In genomic region chr5:10354048-10354872, GRCh38 we compare ENCODE assay signal across 8 cellular contexts. TPM values are rescaled to one million over a fixed set of nuclear protein-coding genes. Genes with fewer than 3 reads are reported as not detected.
DNase-seq lines count a peak whose midpoint lies in the region; ATAC-seq, FAIRE-seq and TF ChIP-seq lines count a peak whose summit lies in the region.

No MANE protein-coding gene starts in this region.

- FAIRE-seq in astrocyte (lab: Jason Lieb, UNC): no peak

- CTCF ChIA-PET in CD8-positive, alpha-beta memory T cell (lab: Charles Lee): interaction anchor here (1.0 kb wide), 2 partner anchors 64 to 70 kb away, joined by 3 read pairs; no protein-coding TSS in a partner anchor
- CTCF ChIA-PET in SK-N-SH (lab: Yijun Ruan, JAX): interaction anchor here (0.8 to 1.5 kb wide), 6 partner anchors 11 to 71 kb away, joined by 3 to 6 read pairs (median 4); no protein-coding TSS in a partner anchor

- peak overlapping the region; percentile 91 for H3K27ac ChIP-seq in CD8-positive, alpha-beta memory T cell (ENCODE audit: low read depth, low read length)
- H3K27ac ChIP-seq in SK-N-SH (ENCODE audit: low read depth in 2 of 2, low read length in 1 of 2) (peak overlapping the region; percentile 85 to 98), astrocyte (ENCODE audit: low read depth, low read length) (peak overlapping the region; percentile 96), iPS-18a (ENCODE audit: low read length) (peak overlapping the region; percentile 64), smooth muscle cell (ENCODE audit: low read depth) (peak overlapping the region; percentile 92)

- no peaks in the 10 kb centered on the region for H3K36me3 ChIP-seq in CD8-positive, alpha-beta memory T cell (ENCODE audit: insufficient read depth, low read length)
- no peaks in the 10 kb centered on the region for H3K36me3 ChIP-seq in SK-N-SH (replicated peaks in 1 of 2; ENCODE audit: control insufficient read depth in 1 of 2, insufficient read depth in 2 of 2, low read length in 1 of 2)
- H3K36me3 ChIP-seq in astrocyte (ENCODE audit: insufficient read depth, low read length): no peaks in the 10 kb centered on the region
- H3K36me3 ChIP-seq in iPS-18a (ENCODE audit: control insufficient read depth, low read depth, low read length): no peaks in the 10 kb centered on the region
- no peaks in the 10 kb centered on the region for H3K36me3 ChIP-seq in smooth muscle cell (ENCODE audit: low read depth)

- H3K27me3 Mint-ChIP-seq in CD8-positive, alpha-beta memory T cell: no peaks in the 10 kb centered on the region
- H3K27me3 Mint-ChIP-seq in astrocyte (ENCODE audit: low read depth, unreplicated experiment): no peaks in the 10 kb centered on the region

- no peak for TF ChIP-seq EP300 in SK-N-SH (IDR thresholded peaks at IDR 0.05; ENCODE audit: borderline replicate concordance in 1 of 2, low read depth in 1 of 2, low read length in 1 of 2)

- WGBS in SK-N-SH (ENCODE audit: low lambda C conversion rate): 3% methylated on average over 42 of the region's 54 CpGs
- under 1% methylated on average over 32 of the region's 54 CpGs for WGBS in smooth muscle cell (ENCODE audit: low lambda C conversion rate)

- peak overlapping the region; percentile 97 to 100 (median 99) for H3K27ac Mint-ChIP-seq in CD8-positive, alpha-beta memory T cell
- peak overlapping the region; percentile 99 for H3K27ac Mint-ChIP-seq in astrocyte (ENCODE audit: unreplicated experiment)

- no peaks in the 10 kb centered on the region for H3K27me3 ChIP-seq in CD8-positive, alpha-beta memory T cell (ENCODE audit: insufficient read depth, low read length, poor library complexity, severe bottlenecking)
- H3K27me3 ChIP-seq in SK-N-SH (ENCODE audit: insufficient read depth) (no peaks in the 10 kb centered on the region), astrocyte (ENCODE audit: insufficient read depth, low read length) (no peaks in the 10 kb centered on the region), iPS-18a (ENCODE audit: control insufficient read depth, insufficient read depth, low read length) (no peaks in the 10 kb centered on the region), smooth muscle cell (ENCODE audit: low read depth) (no peaks in the 10 kb centered on the region)

- H3K9me2 ChIP-seq in SK-N-SH: no peaks in the 10 kb centered on the region

- DNase-seq in CD8-positive, alpha-beta memory T cell: peak; percentile 21 to 68 (median 39)
- DNase-seq in HUDEP-2 (lab: John Stamatoyannopoulos, UW; ENCODE audit: unreplicated experiment in 76 of 76) (peak in 47 of 76 experiments; percentile 4 to 61 (median 31)), SK-N-SH (no peak), astrocyte (ENCODE audit: low read depth) (peak; percentile 45), smooth muscle cell (lab: John Stamatoyannopoulos, UW; ENCODE audit: unreplicated experiment) (no peak)

- TF ChIP-seq CTCF in SK-N-SH (IDR thresholded peaks at IDR 0.05) (no peak), astrocyte (IDR thresholded peaks at IDR 0.05; ENCODE audit: insufficient read depth, low read depth, low read length) (no peak), smooth muscle cell (IDR thresholded peaks at IDR 0.05; ENCODE audit: borderline replicate concordance, insufficient read depth, poor library complexity, severe bottlenecking) (no peak)

- H3K9ac ChIP-seq in SK-N-SH (peak overlapping the region; percentile 95), astrocyte (ENCODE audit: low read length) (peak overlapping the region; percentile 97), iPS-18a (ENCODE audit: low read length) (peak overlapping the region; percentile 95), smooth muscle cell (ENCODE audit: low read depth) (peak overlapping the region; percentile 97)

- H3K4me1 ChIP-seq in CD8-positive, alpha-beta memory T cell (ENCODE audit: insufficient read depth, low read length): peaks cover 30% of the 10 kb centered on the region
- H3K4me1 ChIP-seq in SK-N-SH (ENCODE audit: control insufficient read depth in 1 of 2, insufficient read depth in 2 of 2, low read depth in 1 of 2, low read length in 1 of 2) (peaks cover 0 to 16% of the 10 kb centered on the region in 2 experiments; a peak in 2 of 4 replicates), astrocyte (ENCODE audit: insufficient read depth, low read length) (peaks cover 21% of the 10 kb centered on the region), iPS-18a (ENCODE audit: control insufficient read depth, low read depth, low read length) (peaks cover 18% of the 10 kb centered on the region), smooth muscle cell (ENCODE audit: low read depth) (peaks cover 27% of the 10 kb centered on the region)

- no peak for TF ChIP-seq RAD21 in SK-N-SH (IDR thresholded peaks at IDR 0.05; ENCODE audit: low read length)

- no peaks in the 10 kb centered on the region for H3K9me3 Mint-ChIP-seq in CD8-positive, alpha-beta memory T cell
- no peaks in the 10 kb centered on the region for H3K9me3 Mint-ChIP-seq in astrocyte (ENCODE audit: unreplicated experiment)

- H3K4me1 Mint-ChIP-seq in CD8-positive, alpha-beta memory T cell: peaks cover 43 to 59% (median 57%) of the 10 kb centered on the region in 3 donors
- peaks cover 29% of the 10 kb centered on the region for H3K4me1 Mint-ChIP-seq in astrocyte (ENCODE audit: low read depth, unreplicated experiment)

- H3F3A ChIP-seq in SK-N-SH (replicated peaks; ENCODE audit: insufficient read depth) (peaks cover 17% of the 10 kb centered on the region), smooth muscle cell (ENCODE audit: low read depth) (peaks cover 6% of the 10 kb centered on the region)

- peaks cover 0 to 14% (median 0%) of the 10 kb centered on the region in 3 donors for H3K36me3 Mint-ChIP-seq in CD8-positive, alpha-beta memory T cell
- H3K36me3 Mint-ChIP-seq in astrocyte (ENCODE audit: low read depth, unreplicated experiment): no peaks in the 10 kb centered on the region

- H2AFZ ChIP-seq in SK-N-SH (ENCODE audit: low read depth): no peak overlapping the region
- H2AFZ ChIP-seq in astrocyte (ENCODE audit: low read depth, low read length): peak overlapping the region; percentile 78
- H2AFZ ChIP-seq in smooth muscle cell (ENCODE audit: low read depth): peak overlapping the region; percentile 67

- H3K9me3 ChIP-seq in CD8-positive, alpha-beta memory T cell (ENCODE audit: low read length): no peaks in the 10 kb centered on the region
- no peaks in the 10 kb centered on the region for H3K9me3 ChIP-seq in SK-N-SH
- no peaks in the 10 kb centered on the region for H3K9me3 ChIP-seq in astrocyte (ENCODE audit: insufficient read depth, low read depth, low read length)
- no peaks in the 10 kb centered on the region for H3K9me3 ChIP-seq in iPS-18a (ENCODE audit: control insufficient read depth, low read depth, low read length)
- no peaks in the 10 kb centered on the region for H3K9me3 ChIP-seq in smooth muscle cell (replicated peaks; ENCODE audit: low read depth)

- ATAC-seq in GM21360 (IDR thresholded peaks at IDR 0.05; ENCODE audit: unreplicated experiment) (peak; percentile 12), esophagus mucosa (no peak)

- H3K4me2 ChIP-seq in SK-N-SH (peak overlapping the region; percentile 92), astrocyte (ENCODE audit: low read length) (peak overlapping the region; percentile 98), smooth muscle cell (peak overlapping the region; percentile 92)

- H3K4me3 Mint-ChIP-seq in CD8-positive, alpha-beta memory T cell: peak overlapping the region; percentile 97 to 100 (median 99)
- H3K4me3 Mint-ChIP-seq in astrocyte (ENCODE audit: unreplicated experiment): peak overlapping the region; percentile 100

- POLR2A ChIA-PET in CD8-positive, alpha-beta memory T cell (lab: Charles Lee): interaction anchor here (0.6 to 1.6 kb wide), 7 partner anchors 93 to 786 kb away, joined by 3 to 17 read pairs (median 3); partner anchors contain the start of genes ANKRD33B, ATPSCKMT and CCT5
- POLR2A ChIA-PET in SK-N-SH (lab: Yijun Ruan, JAX): interaction anchor here (0.7 to 1.6 kb wide), 12 partner anchors 7 to 104 kb away, joined by 3 to 16 read pairs (median 3); partner anchors contain the start of genes ATPSCKMT and CCT5

- peak overlapping the region; percentile 94 for H3K4me3 ChIP-seq in CD8-positive, alpha-beta memory T cell (ENCODE audit: low read length)
- H3K4me3 ChIP-seq in SK-N-SH (ENCODE audit: low read depth in 2 of 2, low read length in 1 of 2) (peak overlapping the region; percentile 83 to 97), astrocyte (ENCODE audit: insufficient read depth, low read depth, low read length) (peak overlapping the region; percentile 93), iPS-18a (ENCODE audit: low read length) (peak overlapping the region; percentile 95), smooth muscle cell (peak overlapping the region; percentile 69)

- H4K20me1 ChIP-seq in SK-N-SH (ENCODE audit: insufficient read depth) (peaks cover 46% of the 10 kb centered on the region), astrocyte (ENCODE audit: insufficient read depth, low read length) (peaks cover 43% of the 10 kb centered on the region), smooth muscle cell (ENCODE audit: low read depth) (peaks cover 49% of the 10 kb centered on the region)

- peaks cover 71% of the 10 kb centered on the region for H3K79me2 ChIP-seq in SK-N-SH (ENCODE audit: insufficient read depth)
- peaks cover 64% of the 10 kb centered on the region for H3K79me2 ChIP-seq in astrocyte (ENCODE audit: insufficient read depth, low read length)
- H3K79me2 ChIP-seq in smooth muscle cell (ENCODE audit: low read depth): peaks cover 57% of the 10 kb centered on the region

TF ChIP-seq in SK-N-SH, 30 proteins besides CTCF, POLR2A, EP300 and RAD21:
- TF ChIP-seq MXI1 (IDR thresholded peaks at IDR 0.05; ENCODE audit: low read depth, low read length): peak; percentile 4; the same call in 1 of the 2 replicates
- no peak for TF ChIP-seq JUND (IDR thresholded peaks at IDR 0.05)

RNA-seq across cellular contexts. Expression of gene MARCHF6, which starts 0.8 kb away (rescaled TPM):
- total RNA-seq in CD8-positive, alpha-beta memory T cell: 100 to 1,000 TPM; 103 to 110 TPM
- 54.2 TPM for polyA plus RNA-seq in CD8-positive, alpha-beta memory T cell
- 52.4 and 98.0 TPM in 2 replicates for polyA plus RNA-seq in SK-N-SH (2012; rRNA removed)
- 44.5 and 51.8 TPM in 2 replicates for polyA plus RNA-seq in SK-N-SH (2012; cell fraction: cytosol; rRNA removed)
- 123 and 283 TPM in 2 replicates for polyA plus RNA-seq in SK-N-SH (2012; cell fraction: nucleus; rRNA removed)
- 139 and 142 TPM in 2 replicates for total RNA-seq in astrocyte
- total RNA-seq in smooth muscle cell: 106 and 353 TPM in 2 replicates
- polyA plus RNA-seq in smooth muscle cell: 64.2 and 70.0 TPM in 2 replicates
- 50.6 TPM for total RNA-seq in esophagus mucosa

RNA-seq across cellular contexts. Expression of gene CMBL, which starts 46.6 kb away (rescaled TPM):
- total RNA-seq in CD8-positive, alpha-beta memory T cell: 1 to 10 TPM; 3.7 to 3.8 TPM
- 0.97 TPM for polyA plus RNA-seq in CD8-positive, alpha-beta memory T cell
- 42.9 and 61.0 TPM in 2 replicates for polyA plus RNA-seq in SK-N-SH (2012; rRNA removed)
- 35.4 and 47.5 TPM in 2 replicates for polyA plus RNA-seq in SK-N-SH (2012; cell fraction: cytosol; rRNA removed)
- 15.4 and 21.3 TPM in 2 replicates for polyA plus RNA-seq in SK-N-SH (2012; cell fraction: nucleus; rRNA removed)
- total RNA-seq in astrocyte: 32.6 and 39.7 TPM in 2 replicates
- total RNA-seq in smooth muscle cell: 6.3 and 11.4 TPM in 2 replicates
- 12.0 and 12.1 TPM in 2 replicates for polyA plus RNA-seq in smooth muscle cell
- total RNA-seq in esophagus mucosa: 4.5 TPM

Comparison
In these comparisons a context has a peak if more than half of its experiments do, and no peak if none do; other contexts are left out.
1. DNase-seq: peak in CD8-positive, alpha-beta memory T cell (5 of 5), HUDEP-2 (47 of 76) and astrocyte (single experiment); none in SK-N-SH (single experiment) and smooth muscle cell (single experiment).
2. Peak in every context shown above with its lines, with median percentiles within 50 percentile points of each other: H3K27ac ChIP-seq, H3K4me3 ChIP-seq, H3K4me2 ChIP-seq and H3K9ac ChIP-seq.